In genomic region chr9:89718635-89719034, GRCh38 we compare ENCODE assay signal across 23 cellular contexts.
"Had no signal": no experiment of that assay in that cellular context is flagged by ENCODE, and none has a peak within 500 bp of the region (broad histone marks: within the 10 kb centered on the region; RNA-seq: fewer than 3 reads in every experiment).

No MANE protein-coding gene starts in this region.

- H3K9ac ChIP-seq: SK-N-SH had no signal

- H3K4me3 ChIP-seq: SJCRH30 had no signal

- H3K27me3 ChIP-seq: SJCRH30 had no signal

- H3K9me3 Mint-ChIP-seq: activated B cell treated with CpG ODN at 0.5 μM for 24 hours; activated naive CD4-positive, alpha-beta T cell treated with anti-CD3 and anti-CD28 coated beads, Interleukin-2, amount 50 U/mL, for 24 hours had no signal

- H3K27ac Mint-ChIP-seq: activated B cell treated with CpG ODN at 0.5 μM for 24 hours; activated CD4-positive, alpha-beta memory T cell treated with anti-CD3 and anti-CD28 coated beads, Interleukin-2, amount 10 ng/mL, durations not matched to agents 7 days and 5 days; activated CD4-positive, alpha-beta T cell treated with anti-CD3 and anti-CD28 coated beads, Interleukin-2, amount 10 ng/mL, durations not matched to agents 7 days and 5 days; activated naive CD4-positive, alpha-beta T cell treated with anti-CD3 and anti-CD28 coated beads, Interleukin-2, amount 50 U/mL, for 24 hours; activated T-cell treated with anti-CD3 and anti-CD28 coated beads, Interleukin-2, amount 50 U/mL, for 72 hours had no signal

- H3K27ac ChIP-seq: SJCRH30 had no signal

- DNase-seq: activated B cell treated with CpG ODN at 0.5 μM for 24 hours; activated CD4-positive, alpha-beta memory T cell treated with anti-CD3 and anti-CD28 coated beads, Interleukin-2, amount 10 ng/mL, durations not matched to agents 7 days and 5 days; activated CD4-positive, alpha-beta T cell treated with anti-CD3 and anti-CD28 coated beads, Interleukin-2, amount 10 ng/mL, durations not matched to agents 7 days and 5 days; activated effector memory CD4-positive, alpha-beta T cell treated with Interleukin-2 at 50 U/mL for 16 hours; activated naive CD4-positive, alpha-beta T cell; activated T-cell treated with anti-CD3 and anti-CD28 coated beads, Interleukin-2, amount 50 U/mL, for 72 hours; aorta; Karpas-422; MM.1S; NCI-H1105; NCI-H1436; NCI-H1694 treated with DMSO at 0.1 percent for 48 hours; NCI-H2029 treated with DMSO at 0.1 percent for 48 hours; NCI-H345; NCI-H510A; NCI-H526 treated with DMSO at 0.1 percent for 48 hours; NCI-H82; SJCRH30; SK-N-SH; SW 1271; T-helper 2 cell; T1000 had no signal

- H3K27me3 Mint-ChIP-seq: activated B cell treated with CpG ODN at 0.5 μM for 24 hours; activated CD4-positive, alpha-beta memory T cell treated with anti-CD3 and anti-CD28 coated beads, Interleukin-2, amount 10 ng/mL, durations not matched to agents 7 days and 5 days; activated CD4-positive, alpha-beta T cell treated with anti-CD3 and anti-CD28 coated beads, Interleukin-2, amount 10 ng/mL, durations not matched to agents 7 days and 5 days; activated naive CD4-positive, alpha-beta T cell treated with anti-CD3 and anti-CD28 coated beads, Interleukin-2, amount 50 U/mL, for 24 hours had no signal

- ATAC-seq: activated T-cell treated with anti-CD3 and anti-CD28 coated beads, Interleukin-2, amount 50 U/mL, for 72 hours had no signal

- H3K4me2 ChIP-seq: SK-N-SH had no signal

- H3K36me3 Mint-ChIP-seq: activated naive CD4-positive, alpha-beta T cell treated with anti-CD3 and anti-CD28 coated beads, Interleukin-2, amount 50 U/mL, for 24 hours had no signal

- H3K36me3 ChIP-seq: SJCRH30 had no signal

- H3K9me3 ChIP-seq: SJCRH30, SK-N-SH had no signal

- H3K4me3 Mint-ChIP-seq: activated B cell treated with CpG ODN at 0.5 μM for 24 hours; activated CD4-positive, alpha-beta memory T cell treated with anti-CD3 and anti-CD28 coated beads, Interleukin-2, amount 10 ng/mL, durations not matched to agents 7 days and 5 days; activated CD4-positive, alpha-beta T cell treated with anti-CD3 and anti-CD28 coated beads, Interleukin-2, amount 10 ng/mL, durations not matched to agents 7 days and 5 days; activated naive CD4-positive, alpha-beta T cell treated with anti-CD3 and anti-CD28 coated beads, Interleukin-2, amount 50 U/mL, for 24 hours; activated T-cell treated with anti-CD3 and anti-CD28 coated beads, Interleukin-2, amount 50 U/mL, for 72 hours had no signal
